In genomic region chr7:43138710-43139601, GRCh38 we compare ENCODE assay signal across 22 cellular contexts. TPM values are rescaled to one million over a fixed set of nuclear protein-coding genes. Genes with fewer than 3 reads are reported as not detected.
A peak's percentile ranks its signal among the peaks of the same experiment; 100 is the strongest.
DNase-seq lines count a peak whose midpoint lies in the region; ATAC-seq, FAIRE-seq and TF ChIP-seq lines count a peak whose summit lies in the region.
"Had no signal": no experiment of that assay in that cellular context is flagged by ENCODE, and none has a peak within 500 bp of the region (broad histone marks: within the 10 kb centered on the region; RNA-seq: fewer than 3 reads in every experiment).

No MANE protein-coding gene starts in this region.

- ATAC-seq in HG03439 (IDR thresholded peaks at IDR 0.05; ENCODE audit: unreplicated experiment), result no peak
- ATAC-seq: foreskin keratinocyte, T-cell had no signal

- no peak for FAIRE-seq in frontal cortex (lab: Jason Lieb, UNC)
- FAIRE-seq: G401.6, GM12892, islet of Langerhans, RCC 7860 had no signal

- DNase-seq in cardiac fibroblast (ENCODE audit: low read depth in 2 of 2) (peak; percentile 11 to 19), iPS DF 4.7 (ENCODE audit: extremely low read depth, low spot score) (peak; percentile 81), 8988T (no peak), frontal cortex (ENCODE audit: low spot score in 2 of 2) (no peak), nucleus accumbens (lab: John Stamatoyannopoulos, UW) (no peak)
- DNase-seq: activated effector memory CD4-positive, alpha-beta T cell treated with anti-CD3 and anti-CD28 coated beads, Interleukin-2, amount 50 U/mL, for 16 hours; anterior cingulate cortex; foreskin keratinocyte; mammary epithelial cell; NCI-H2107; NCI-H82; T-cell; testis; WERI-Rb-1 had no signal

- H3K9me3 ChIP-seq in HUES6 (ENCODE audit: control insufficient read depth, insufficient read depth, low read depth, low read length), result no peaks in the 10 kb centered on the region
- H3K9me3 ChIP-seq: HAP-1, right atrium auricular region, testis had no signal

- H3K4me3 ChIP-seq in HUES6 (ENCODE audit: low read depth, low read length) (no peak overlapping the region), cardiac fibroblast (replicated peaks in 1 of 2; ENCODE audit: low read depth in 2 of 2, low read length in 2 of 2) (no peak overlapping the region)
- H3K4me3 ChIP-seq: HAP-1, right atrium auricular region, testis had no signal

- H3K9ac ChIP-seq in HUES6 (ENCODE audit: low read length), result peak overlapping the region; percentile 52

- no peak for TF ChIP-seq CTCF in cardiac fibroblast (IDR thresholded peaks at IDR 0.05; ENCODE audit: low read depth, low read length)

- peaks cover 57% of the 10 kb centered on the region for H3K4me1 ChIP-seq in HUES6 (ENCODE audit: control insufficient read depth, insufficient read depth, low read length)
- H3K4me1 ChIP-seq: HAP-1, right atrium auricular region, testis had no signal

- peak overlapping the region; percentile 86 for H3K27ac ChIP-seq in HUES6 (ENCODE audit: low read depth, low read length)
- H3K27ac ChIP-seq: foreskin keratinocyte, right atrium auricular region, testis, WERI-Rb-1 had no signal

- no peaks in the 10 kb centered on the region for H3K27me3 ChIP-seq in HUES6 (ENCODE audit: control insufficient read depth, insufficient read depth, low read length)
- H3K27me3 ChIP-seq: foreskin keratinocyte, right atrium auricular region, testis had no signal

- no peaks in the 10 kb centered on the region for H3K36me3 ChIP-seq in HUES6 (ENCODE audit: control insufficient read depth, insufficient read depth, low read length)
- H3K36me3 ChIP-seq: HAP-1, right atrium auricular region, WERI-Rb-1 had no signal

RNA-seq across cellular contexts. Expression of gene HECW1, which starts 26.5 kb away (rescaled TPM):
- 41.6 TPM for total RNA-seq in frontal cortex
- total RNA-seq: foreskin keratinocyte, mammary epithelial cell, T-cell had no signal

Comparison
In these comparisons a context has a peak if more than half of its experiments do, and no peak if none do; other contexts are left out.
1. DNase-seq: peak in cardiac fibroblast (2 of 2) and iPS DF 4.7 (single experiment); none in 8988T (single experiment), frontal cortex (0 of 2) and nucleus accumbens (0 of 56).